ENCODE assay signal across 23 cellular contexts in the genomic region with DNA sequence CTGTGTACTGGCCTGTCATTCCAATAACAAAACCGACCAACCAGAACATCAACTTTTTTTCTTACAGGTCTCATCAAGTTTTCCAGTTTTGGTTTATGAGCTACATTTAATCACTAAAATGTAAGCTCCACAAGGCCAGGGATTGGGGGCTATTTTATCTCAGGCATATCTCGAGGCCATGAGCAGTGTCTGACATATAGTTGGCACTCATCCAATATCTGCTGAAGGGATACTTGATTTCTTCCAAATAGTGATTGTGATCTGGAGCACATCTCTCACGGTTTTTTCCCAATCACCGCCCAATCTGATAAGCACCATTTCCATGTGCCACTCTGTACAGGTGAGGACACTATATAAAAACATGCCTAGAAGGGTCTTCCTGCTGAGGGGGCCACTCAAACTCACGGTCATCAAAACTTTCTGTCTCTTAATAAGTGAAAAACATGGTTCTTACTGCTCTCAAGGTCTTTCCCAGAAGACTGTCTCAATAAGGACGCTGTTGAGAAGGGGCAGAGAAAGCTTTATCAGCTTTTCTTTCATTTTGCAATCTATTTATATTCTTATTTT.
"Had no signal": no experiment of that assay in that cellular context is flagged by ENCODE, and none has a peak within 500 bp of the region (broad histone marks: within the 10 kb centered on the region; RNA-seq: fewer than 3 reads in every experiment).

No MANE protein-coding gene starts in this region.

- H3K9me3 ChIP-seq: Peyer's patch, SJCRH30 had no signal

- H3K36me3 ChIP-seq: Peyer's patch, SJCRH30 had no signal

- DNase-seq: KG1, MV-4-11, NCI-H1048, NCI-H1105 treated with DMSO at 0.1 percent for 48 hours, NCI-H1417 treated with DMSO at 0.1 percent for 48 hours, NCI-H146, NCI-H1694 treated with DMSO at 0.1 percent for 48 hours, NCI-H1930, NCI-H2081, NCI-H2107, NCI-H345, NCI-H446 treated with DMSO at 0.1 percent for 48 hours, NCI-H510A treated with DMSO at 0.1 percent for 48 hours, NCI-H526, NCI-H774, Peyer's patch, SHP77 treated with DMSO at 0.1 percent for 48 hours had no signal

- H3K4me2 ChIP-seq: PC-9 had no signal

- H2AFZ ChIP-seq: PC-9 had no signal

- FAIRE-seq: HTR-8/SVneo had no signal

- H3K4me3 ChIP-seq: PC-9, Peyer's patch, SJCRH30 had no signal

- H3K4me1 ChIP-seq: Peyer's patch, SJCRH30 had no signal

- ATAC-seq: Right ventricle myocardium inferior, SK-N-SH treated with all-trans-retinoic acid at 6 μM for 48 hours had no signal

- H3K27me3 ChIP-seq: Peyer's patch, SJCRH30 had no signal

- H3K27ac ChIP-seq: HL-60, PC-9, Peyer's patch, SJCRH30 had no signal
